ENCODE assay signal across 9 cellular contexts in the genomic region with DNA sequence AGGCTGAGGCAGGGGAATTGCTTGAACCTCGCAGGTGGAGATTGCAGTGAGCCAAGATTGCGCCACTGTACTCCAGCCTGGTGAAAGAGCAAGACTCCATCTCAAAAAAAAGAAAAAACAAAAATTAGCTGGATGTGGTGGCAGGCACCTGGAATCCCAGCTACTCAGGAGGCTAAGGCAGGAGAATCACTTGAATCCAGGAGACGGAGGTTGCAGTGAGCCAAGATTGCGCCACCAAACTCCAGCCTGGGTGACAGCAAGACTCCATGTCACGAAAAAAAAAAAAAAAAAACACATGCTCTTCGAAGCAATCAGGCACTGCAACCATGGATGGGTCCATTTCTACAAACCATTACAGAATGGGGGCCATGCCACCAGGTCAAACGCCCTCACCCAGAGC. TPM values are rescaled to one million over a fixed set of nuclear protein-coding genes. Genes with fewer than 3 reads are reported as not detected.
DNase-seq lines count a peak whose midpoint lies in the region; ATAC-seq and TF ChIP-seq lines count a peak whose summit lies in the region.
"Not testable (repeated sequence)": the region's sequence is repeated elsewhere in the genome, so short reads cannot be mapped to it uniquely, and the experiment has no call there.
"Had no signal": no experiment of that assay in that cellular context is flagged by ENCODE, and none has a peak within 500 bp of the region (broad histone marks: within the 10 kb centered on the region; RNA-seq: fewer than 3 reads in every experiment).

No MANE protein-coding gene starts in this region.

- H3K27ac Mint-ChIP-seq in activated T-cell treated with anti-CD3 and anti-CD28 coated beads, Interleukin-2, amount 50 U/mL, for 24 hours = peak overlapping the region; percentile 95
- H3K27ac Mint-ChIP-seq in natural killer cell = peak overlapping the region; percentile 93 to 94
- peak overlapping the region; percentile 61 for H3K27ac Mint-ChIP-seq in stimulated activated naive CD8-positive, alpha-beta T cell treated with anti-CD3 and anti-CD28 coated beads, Interleukin-15, Interleukin-2, amounts not matched to agents 100 ng/mL and 50 ng/mL, for 24 hours

- POLR2A ChIA-PET in PC-9 (lab: Charles Lee; ENCODE audit: unreplicated experiment) = interaction anchor here (0.6 to 1.4 kb wide), 5 partner anchors 8 to 96 kb away, joined by 3 to 18 read pairs (median 4); no protein-coding TSS in a partner anchor

- intact Hi-C loops in PC-9 (cut with micrococcal nuclease; ENCODE audit: unreplicated experiment); breast epithelium (cut with DNase I; ENCODE audit: low total_unique reads); natural killer cell (cut with micrococcal nuclease): not testable (repeated sequence)

- H3K4me2 ChIP-seq in PC-9 (peak overlapping the region; percentile 99), hepatocyte (peak overlapping the region; percentile 39)

- H3K9me3 Mint-ChIP-seq in activated T-cell treated with anti-CD3 and anti-CD28 coated beads, Interleukin-2, amount 50 U/mL, for 24 hours; natural killer cell; stimulated activated naive CD8-positive, alpha-beta T cell treated with anti-CD3 and anti-CD28 coated beads, Interleukin-15, Interleukin-2, amounts not matched to agents 100 ng/mL and 50 ng/mL, for 24 hours: not testable (repeated sequence)

- H3K36me3 ChIP-seq in PC-9 (ENCODE audit: low read depth) = peaks cover 40% of the 10 kb centered on the region
- not testable (repeated sequence) for H3K36me3 ChIP-seq in breast epithelium; hepatocyte (replicated peaks; ENCODE audit: insufficient read depth, low read depth)

- H2AFZ ChIP-seq in PC-9, hepatocyte: not testable (repeated sequence)

- H3K4me3 ChIP-seq in PC-9 = peak overlapping the region; percentile 38; the same call in 1 of the 2 replicates
- not testable (repeated sequence) for H3K4me3 ChIP-seq in breast epithelium, hepatocyte

- not testable (repeated sequence) for BruUV-seq in PC-9 (replicated peaks; lab: Mats Ljungman, UMichigan)

- H3K27ac ChIP-seq in C4-2B (peak overlapping the region; percentile 98), PC-9 (peak overlapping the region; percentile 100), breast epithelium (peak overlapping the region; percentile 89 to 94), hepatocyte (peak overlapping the region; percentile 82)

- H3K9me3 ChIP-seq in PC-9 (ENCODE audit: insufficient read depth, low read depth); breast epithelium; hepatocyte (ENCODE audit: low read depth): not testable (repeated sequence)

- TF ChIP-seq POLR2A in breast epithelium (IDR thresholded peaks at IDR 0.05) = not testable (repeated sequence)

- H4K20me1 ChIP-seq in PC-9 (ENCODE audit: insufficient read depth); hepatocyte (ENCODE audit: insufficient read depth, poor library complexity, severe bottlenecking): not testable (repeated sequence)

- peaks cover 67% of the 10 kb centered on the region for H3K36me3 Mint-ChIP-seq in activated T-cell treated with anti-CD3 and anti-CD28 coated beads, Interleukin-2, amount 50 U/mL, for 24 hours (ENCODE audit: low read depth)
- not testable (repeated sequence) for H3K36me3 Mint-ChIP-seq in natural killer cell
- peaks cover 21% of the 10 kb centered on the region for H3K36me3 Mint-ChIP-seq in stimulated activated naive CD8-positive, alpha-beta T cell treated with anti-CD3 and anti-CD28 coated beads, Interleukin-15, Interleukin-2, amounts not matched to agents 100 ng/mL and 50 ng/mL, for 24 hours (ENCODE audit: low read depth)

- H3K4me1 ChIP-seq in PC-9 (replicated peaks; ENCODE audit: insufficient read depth) (peaks cover 58% of the 10 kb centered on the region), hepatocyte (ENCODE audit: insufficient read depth) (peaks cover 11% of the 10 kb centered on the region)
- H3K4me1 ChIP-seq in breast epithelium = not testable (repeated sequence)

- peaks cover 54% of the 10 kb centered on the region for H3K4me1 Mint-ChIP-seq in activated T-cell treated with anti-CD3 and anti-CD28 coated beads, Interleukin-2, amount 50 U/mL, for 24 hours (ENCODE audit: low read depth)
- peaks cover 31 to 35% of the 10 kb centered on the region in 2 donors for H3K4me1 Mint-ChIP-seq in natural killer cell
- peaks cover 54% of the 10 kb centered on the region for H3K4me1 Mint-ChIP-seq in stimulated activated naive CD8-positive, alpha-beta T cell treated with anti-CD3 and anti-CD28 coated beads, Interleukin-15, Interleukin-2, amounts not matched to agents 100 ng/mL and 50 ng/mL, for 24 hours (ENCODE audit: low read depth)

- not testable (repeated sequence) for TF ChIP-seq CTCF in C4-2B (conservative IDR thresholded peaks at IDR 0.05); PC-9 (conservative IDR thresholded peaks at IDR 0.05); breast epithelium (IDR thresholded peaks at IDR 0.05); hepatocyte (IDR thresholded peaks at IDR 0.05; ENCODE audit: poor library complexity); natural killer cell (IDR thresholded peaks at IDR 0.05)

- H3K9me2 ChIP-seq in PC-9 (ENCODE audit: insufficient read depth); hepatocyte (replicated peaks; ENCODE audit: insufficient read depth): not testable (repeated sequence)

- not testable (repeated sequence) for H3K27me3 ChIP-seq in PC-9 (ENCODE audit: insufficient read depth, low read depth); hepatocyte
- H3K27me3 ChIP-seq in breast epithelium = peaks cover 0 to 49% of the 10 kb centered on the region in 2 donors

- peaks cover 83% of the 10 kb centered on the region for H3K79me2 ChIP-seq in PC-9 (ENCODE audit: low read depth)
- not testable (repeated sequence) for H3K79me2 ChIP-seq in hepatocyte

- CTCF ChIA-PET in PC-9 (lab: Charles Lee) = interaction anchor here (0.7 kb wide), 1 partner anchor 264 kb away, joined by 24 read pairs; no protein-coding TSS in a partner anchor

- ATAC-seq in natural killer cell = not testable (repeated sequence)

- not testable (repeated sequence) for H3K4me3 Mint-ChIP-seq in activated T-cell treated with anti-CD3 and anti-CD28 coated beads, Interleukin-2, amount 50 U/mL, for 24 hours; natural killer cell; stimulated activated naive CD8-positive, alpha-beta T cell treated with anti-CD3 and anti-CD28 coated beads, Interleukin-15, Interleukin-2, amounts not matched to agents 100 ng/mL and 50 ng/mL, for 24 hours

- not testable (repeated sequence) for DNase-seq in PC-9; activated T-cell treated with anti-CD3 and anti-CD28 coated beads, Interleukin-2, amount 50 U/mL, for 24 hours; breast epithelium (ENCODE audit: low spot score in 2 of 2); hepatocyte (ENCODE audit: low spot score); natural killer cell

- WGBS in hepatocyte (ENCODE audit: low lambda C conversion rate, missing lambda C conversion rate) = 78% methylated on average over 7 of the region's 7 CpGs

- peaks cover 94% of the 10 kb centered on the region for H3F3A ChIP-seq in PC-9 (ENCODE audit: insufficient read depth, low read depth)

- peaks cover 33% of the 10 kb centered on the region for H3K27me3 Mint-ChIP-seq in activated T-cell treated with anti-CD3 and anti-CD28 coated beads, Interleukin-2, amount 50 U/mL, for 24 hours
- not testable (repeated sequence) for H3K27me3 Mint-ChIP-seq in natural killer cell (ENCODE audit: low read depth in 2 of 2); stimulated activated naive CD8-positive, alpha-beta T cell treated with anti-CD3 and anti-CD28 coated beads, Interleukin-15, Interleukin-2, amounts not matched to agents 100 ng/mL and 50 ng/mL, for 24 hours

RNA-seq across cellular contexts. Expression of gene G6PD, which starts 6.3 kb away (rescaled TPM):
- total RNA-seq in PC-9 (2021) (987 and 1,283 TPM in 2 replicates), breast epithelium (10 to 100 TPM; 25.6 to 45.2 (median 38.2) TPM), hepatocyte (24.8 and 26.2 TPM in 2 replicates), natural killer cell (100 to 1,000 TPM; 184 to 220 (median 197) TPM)
- 9.8 and 12.8 TPM in 2 replicates for polyA plus RNA-seq in hepatocyte

RNA-seq across cellular contexts. Expression of gene IKBKG, which starts 7.1 kb away (rescaled TPM):
- 68.3 and 69.4 TPM in 2 replicates for total RNA-seq in PC-9 (2021)
- 10 to 100 TPM; 10.5 to 15.2 (median 12.6) TPM for total RNA-seq in breast epithelium
- 19.7 and 21.4 TPM in 2 replicates for total RNA-seq in hepatocyte
- 30.7 and 32.9 TPM in 2 replicates for polyA plus RNA-seq in hepatocyte
- total RNA-seq in natural killer cell = 10 to 100 TPM; 64.8 to 84.6 (median 84.1) TPM

RNA-seq across cellular contexts. Expression of gene FAM3A, which starts 24.3 kb away (rescaled TPM):
- total RNA-seq in PC-9 (2021) (60.3 and 69.3 TPM in 2 replicates), breast epithelium (10 to 100 TPM; 38.8 to 42.6 (median 41.3) TPM), hepatocyte (33.8 and 41.1 TPM in 2 replicates), natural killer cell (10 to 100 TPM; 31.1 to 38.0 (median 37.3) TPM)
- 68.0 and 70.9 TPM in 2 replicates for polyA plus RNA-seq in hepatocyte

RNA-seq across cellular contexts. Expression of gene CTAG1A, which starts 44.6 kb away (rescaled TPM):
- not detected in 2 replicates for total RNA-seq in PC-9 (2021)
- total RNA-seq in breast epithelium = 1 to 10 TPM in 1 of 3 donors, not detected in 2; 2.3 TPM
- total RNA-seq in hepatocyte = not detected in 2 replicates
- not detected in 2 replicates for polyA plus RNA-seq in hepatocyte
- total RNA-seq in natural killer cell = not detected
- total RNA-seq: GM23338 had no signal
- polyA plus RNA-seq: GM23338, IgD-negative memory B cell had no signal

RNA-seq across cellular contexts. Expression of gene SLC10A3, which starts 49.9 kb away (rescaled TPM):
- 38.3 and 54.9 TPM in 2 replicates for total RNA-seq in PC-9 (2021)
- total RNA-seq in breast epithelium = 10 to 100 TPM; 17.0 to 24.0 (median 19.5) TPM
- 28.8 and 29.3 TPM in 2 replicates for total RNA-seq in hepatocyte
- polyA plus RNA-seq in hepatocyte = 48.3 and 59.8 TPM in 2 replicates
- 10 to 100 TPM; 26.5 to 42.1 (median 31.8) TPM for total RNA-seq in natural killer cell
